In genomic region chr9:89815061-89815902, GRCh38 we compare ENCODE assay signal across 10 cellular contexts.
DNase-seq lines count a peak whose midpoint lies in the region; ATAC-seq, FAIRE-seq and TF ChIP-seq lines count a peak whose summit lies in the region.
"Had no signal": no experiment of that assay in that cellular context is flagged by ENCODE, and none has a peak within 500 bp of the region (broad histone marks: within the 10 kb centered on the region; RNA-seq: fewer than 3 reads in every experiment).

No MANE protein-coding gene starts in this region.

- dilution Hi-C loops in endothelial cell of umbilical vein (cut with MboI; ENCODE audit: extremely low pct_ligation_motif_present, low sequenced_read_pairs), result no loop called here

- POLR2A ChIA-PET in endothelial cell of umbilical vein (lab: Charles Lee), result no interaction called here

- DNase-seq in endothelial cell of umbilical vein (ENCODE audit: low read depth, low spot score) (no peak), medulla oblongata (ENCODE audit: extremely low spot score) (no peak), mucosa of descending colon (no peak), NCI-H2029 treated with DMSO at 0.1 percent for 48 hours (lab: John Stamatoyannopoulos, UW) (no peak)
- DNase-seq: right lobe of liver, RPMI8226 had no signal

- H3K9me3 ChIP-seq in endothelial cell of umbilical vein (replicated peaks; ENCODE audit: control insufficient read depth, insufficient read depth, low read length), result no peaks in the 10 kb centered on the region
- no peaks in the 10 kb centered on the region for H3K9me3 ChIP-seq in mucosa of descending colon
- H3K9me3 ChIP-seq: right lobe of liver had no signal

- H3K9me1 ChIP-seq in endothelial cell of umbilical vein (replicated peaks; ENCODE audit: control insufficient read depth, extremely low read depth, insufficient read depth, low read length), result no peaks in the 10 kb centered on the region

- ATAC-seq in GM18867 (IDR thresholded peaks at IDR 0.05; ENCODE audit: unreplicated experiment), result peak; percentile 40
- ATAC-seq in GM21526 (IDR thresholded peaks at IDR 0.05; ENCODE audit: low FRiP score, unreplicated experiment), result peak; percentile 35
- ATAC-seq in HG03139 (IDR thresholded peaks at IDR 0.05; ENCODE audit: unreplicated experiment), result peak; percentile 19
- ATAC-seq in HG03196 (IDR thresholded peaks at IDR 0.05; ENCODE audit: unreplicated experiment), result no peak
- no peak for ATAC-seq in mucosa of descending colon

- H3K9ac ChIP-seq in endothelial cell of umbilical vein (replicated peaks; ENCODE audit: extremely low read depth, insufficient read depth, low read length), result no peak overlapping the region

- peak overlapping the region; percentile 80 for H2AFZ ChIP-seq in endothelial cell of umbilical vein (ENCODE audit: low read depth, low read length)

- no TSS peak for BruUV-seq in endothelial cell of umbilical vein (replicated peaks; lab: Mats Ljungman, UMichigan)

- H3K4me1 ChIP-seq in endothelial cell of umbilical vein (ENCODE audit: control insufficient read depth, extremely low read depth, insufficient read depth, low read length), result peaks cover 15% of the 10 kb centered on the region
- H3K4me1 ChIP-seq in mucosa of descending colon (ENCODE audit: low read depth), result no peaks in the 10 kb centered on the region
- H3K4me1 ChIP-seq: right lobe of liver had no signal

- no peak for TF ChIP-seq POLR2A in endothelial cell of umbilical vein (IDR thresholded peaks at IDR 0.05; ENCODE audit: low read depth, low read length)

- CTCF ChIA-PET in endothelial cell of umbilical vein (lab: Charles Lee), result interaction anchor here (1.2 to 2.0 kb wide), 2 partner anchors 212 kb away, joined by 6 to 9 read pairs; no protein-coding TSS in a partner anchor

- no peaks in the 10 kb centered on the region for H3K27me3 ChIP-seq in endothelial cell of umbilical vein (ENCODE audit: control insufficient read depth in 2 of 2, insufficient read depth in 2 of 2, low read length in 2 of 2)
- H3K27me3 ChIP-seq: right lobe of liver had no signal

- intact Hi-C loops in endothelial cell of umbilical vein (cut with micrococcal nuclease) (loop anchor here (2.0 to 10.0 kb wide), 2 partner anchors 82 to 500 kb away; partner anchors contain the start of genes CKS2 and SECISBP2), mucosa of descending colon (cut with DNase I, micrococcal nuclease) (no loop called here)

- no peak for FAIRE-seq in endothelial cell of umbilical vein (lab: Jason Lieb, UNC)

- TF ChIP-seq CTCF in endothelial cell of umbilical vein (IDR thresholded peaks at IDR 0.05; ENCODE audit: extremely low read depth in 1 of 2, insufficient read depth in 1 of 2, low read depth in 1 of 2, low read length in 2 of 2) (no peak), mucosa of descending colon (IDR thresholded peaks at IDR 0.05) (no peak)

- H3K4me3 ChIP-seq in endothelial cell of umbilical vein (replicated peaks in 1 of 3; ENCODE audit: insufficient read depth in 1 of 3, low read depth in 1 of 3, low read length in 3 of 3), result no peak overlapping the region
- no peak overlapping the region for H3K4me3 ChIP-seq in mucosa of descending colon
- H3K4me3 ChIP-seq: right lobe of liver had no signal

- H3K36me3 ChIP-seq in endothelial cell of umbilical vein (ENCODE audit: control insufficient read depth in 2 of 2, extremely low read depth in 1 of 2, insufficient read depth in 2 of 2, low read length in 2 of 2), result no peaks in the 10 kb centered on the region
- no peaks in the 10 kb centered on the region for H3K36me3 ChIP-seq in mucosa of descending colon (ENCODE audit: low read depth)
- H3K36me3 ChIP-seq: right lobe of liver had no signal

- H3K79me2 ChIP-seq in endothelial cell of umbilical vein (ENCODE audit: control insufficient read depth, insufficient read depth, low read length), result no peaks in the 10 kb centered on the region

- no peaks in the 10 kb centered on the region for H4K20me1 ChIP-seq in endothelial cell of umbilical vein (replicated peaks; ENCODE audit: control insufficient read depth, extremely low read depth, insufficient read depth, low read length)

- peak overlapping the region; percentile 42 for H3K27ac ChIP-seq in endothelial cell of umbilical vein (ENCODE audit: insufficient read depth, low read depth, low read length)
- H3K27ac ChIP-seq: right lobe of liver had no signal

- peak overlapping the region; percentile 18 for H3K4me2 ChIP-seq in endothelial cell of umbilical vein (ENCODE audit: insufficient read depth, low read length)

TF ChIP-seq in endothelial cell of umbilical vein, 7 proteins besides CTCF, POLR2A, EP300 and RAD21:
- no peak for TF ChIP-seq EZH2 (IDR thresholded peaks at IDR 0.05; ENCODE audit: borderline replicate concordance, low read depth, low read length, severe bottlenecking)
- no peak for TF ChIP-seq FOS (IDR thresholded peaks at IDR 0.05; ENCODE audit: borderline replicate concordance, insufficient read depth, low read length)
- no peak for TF ChIP-seq GATA2 (IDR thresholded peaks at IDR 0.05; ENCODE audit: insufficient read depth, insufficient read length, low read depth, low read length)
- TF ChIP-seq MAX (IDR thresholded peaks at IDR 0.05; ENCODE audit: insufficient read depth, insufficient read length), result no peak
- no peak for TF ChIP-seq POLR2AphosphoS5 (IDR thresholded peaks at IDR 0.05; ENCODE audit: insufficient read depth, low read depth, low read length)
- no peak for TF ChIP-seq MYC (IDR thresholded peaks at IDR 0.05; ENCODE audit: low read depth, low read length)
- no peak for TF ChIP-seq JUN (IDR thresholded peaks at IDR 0.05; ENCODE audit: borderline replicate concordance, insufficient read depth, insufficient read length, low read depth)

Comparison
In these comparisons a context has a peak if more than half of its experiments do, and no peak if none do; other contexts are left out.
1. ATAC-seq: peak in GM18867 (single experiment), GM21526 (single experiment) and HG03139 (single experiment); none in HG03196 (single experiment) and mucosa of descending colon (single experiment).